1 cellular context compared by ENCODE assay signal in genomic region chr11:86257446-86257845, GRCh38.
TF ChIP-seq lines count a peak whose summit lies in the region.

No MANE protein-coding gene starts in this region.

TF ChIP-seq in K562, 482 proteins besides CTCF, POLR2A, EP300 and RAD21 (continued from another document):
- no peak for TF ChIP-seq GTF3C2 (IDR thresholded peaks at IDR 0.05; ENCODE audit: borderline replicate concordance, extremely low read depth, insufficient read length)
- TF ChIP-seq TCF15 (CRISPR knock-in tag; IDR thresholded peaks at IDR 0.05): 0 out of 2 replicates have a peak, but pooled peaks have one; percentile 44
- TF ChIP-seq ZNF589 (CRISPR knock-in tag; IDR thresholded peaks at IDR 0.05; ENCODE audit: low read depth): no peak
- no peak for TF ChIP-seq DLX4 (CRISPR knock-in tag; IDR thresholded peaks at IDR 0.05)
- TF ChIP-seq GABPB2 (CRISPR knock-in tag; conservative IDR thresholded peaks at IDR 0.05): no peak
- peak; percentile 83 for TF ChIP-seq DMBX1 (CRISPR knock-in tag; IDR thresholded peaks at IDR 0.05; ENCODE audit: borderline replicate concordance)
- peak; percentile 46; the same call in 1 of the 2 replicates for TF ChIP-seq PYGO2 (tag; IDR thresholded peaks at IDR 0.05)
- no peak for TF ChIP-seq HDAC3 (IDR thresholded peaks at IDR 0.05; ENCODE audit: borderline replicate concordance, partially characterized antibody)
- TF ChIP-seq GATAD2B (IDR thresholded peaks at IDR 0.05; ENCODE audit: borderline replicate concordance): no peak
- TF ChIP-seq TEAD2 (tag; IDR thresholded peaks at IDR 0.05): 0 out of 2 replicates have a peak, but pooled peaks have one; percentile 15
- no peak for TF ChIP-seq HIVEP1 (CRISPR knock-in tag; IDR thresholded peaks at IDR 0.05)
- no peak for TF ChIP-seq ZNF76 (CRISPR knock-in tag; IDR thresholded peaks at IDR 0.05; ENCODE audit: borderline replicate concordance)
- TF ChIP-seq ESRRA (IDR thresholded peaks at IDR 0.05; ENCODE audit: borderline replicate concordance, low read depth): no peak
- TF ChIP-seq TARDBP (IDR thresholded peaks at IDR 0.05): no peak
- TF ChIP-seq WHSC1 (IDR thresholded peaks at IDR 0.05; ENCODE audit: low read length): no peak
- TF ChIP-seq ZNF583 (CRISPR knock-in tag; IDR thresholded peaks at IDR 0.05): 0 out of 2 replicates have a peak, but pooled peaks have one; percentile 32
- TF ChIP-seq TFAM (CRISPR knock-in tag; conservative IDR thresholded peaks at IDR 0.05): no peak
- TF ChIP-seq ZNF79 (CRISPR knock-in tag; IDR thresholded peaks at IDR 0.05; ENCODE audit: low read depth): no peak
- no peak for TF ChIP-seq ATF1 (CRISPR knock-in tag; IDR thresholded peaks at IDR 0.05)
- TF ChIP-seq ATF1 (tag; IDR thresholded peaks at IDR 0.05): no peak
- no peak for TF ChIP-seq PCBP2 (IDR thresholded peaks at IDR 0.05; ENCODE audit: low read depth, low read length, poor library complexity, severe bottlenecking)
- TF ChIP-seq TSHZ1 (CRISPR knock-in tag; IDR thresholded peaks at IDR 0.05): 0 out of 2 replicates have a peak, but pooled peaks have one; percentile 46
- TF ChIP-seq CC2D1A (IDR thresholded peaks at IDR 0.05): no peak
- TF ChIP-seq BRF1 (IDR thresholded peaks at IDR 0.05; ENCODE audit: borderline replicate concordance, extremely low read depth, insufficient read length): no peak
TF ChIP-seq in K562: peak in this region for 33.
